Comparison of ENCODE assay signal across 8 cellular contexts in genomic region chr12:50542448-50542847, GRCh38. TPM values are rescaled to one million over a fixed set of nuclear protein-coding genes. Genes with fewer than 3 reads are reported as not detected.
DNase-seq lines count a peak whose midpoint lies in the region; ATAC-seq and TF ChIP-seq lines count a peak whose summit lies in the region.

No MANE protein-coding gene starts in this region.

- H3K36me3 ChIP-seq in esophagus squamous epithelium (no peaks in the 10 kb centered on the region), tibial artery (no peaks in the 10 kb centered on the region)

- intact Hi-C loops in esophagus squamous epithelium (cut with DNase I) = no loop called here
- intact Hi-C loops in tibial artery (cut with DNase I; ENCODE audit: low total_unique reads) = no loop called here

- H3K9me3 ChIP-seq in esophagus squamous epithelium (no peaks in the 10 kb centered on the region), tibial artery (no peaks in the 10 kb centered on the region)

- H3K27me3 ChIP-seq in esophagus squamous epithelium = no peaks in the 10 kb centered on the region
- no peaks in the 10 kb centered on the region for H3K27me3 ChIP-seq in tibial artery

- TF ChIP-seq POLR2A in esophagus squamous epithelium (IDR thresholded peaks at IDR 0.05) = no peak

- ATAC-seq in SK-N-SH treated with all-trans-retinoic acid at 6 μM for 48 hours = peak; percentile 82

- H3K4me1 ChIP-seq in esophagus squamous epithelium (peaks cover 35 to 86% (median 40%) of the 10 kb centered on the region in 3 donors), tibial artery (peaks cover 0 to 22% (median 7%) of the 10 kb centered on the region in 4 donors)

- TF ChIP-seq CTCF in esophagus squamous epithelium (IDR thresholded peaks at IDR 0.05) = no peak
- TF ChIP-seq CTCF in tibial artery (IDR thresholded peaks at IDR 0.05) = no peak

- H3K4me3 ChIP-seq in esophagus squamous epithelium (no peak overlapping the region), tibial artery (no peak overlapping the region)

- DNase-seq in stimulated activated naive CD4-positive, alpha-beta T cell treated with Interleukin-2 at 50 U/mL for 16 hours (lab: John Stamatoyannopoulos, UW) = peak; percentile 26
- DNase-seq in stimulated activated naive CD4-positive, alpha-beta T cell (lab: John Stamatoyannopoulos, UW) = no peak
- no peak for DNase-seq in esophagus squamous epithelium (lab: John Stamatoyannopoulos, UW)
- DNase-seq in AML-193 (lab: John Stamatoyannopoulos, UW) = no peak
- DNase-seq in tibial artery = no peak
- DNase-seq in DMS79 treated with DMSO at 0.1 percent for 48 hours (lab: John Stamatoyannopoulos, UW) = no peak
- no peak for DNase-seq in hepatic stellate cell (ENCODE audit: low spot score)

- H3K27ac ChIP-seq in esophagus squamous epithelium (peak overlapping the region in 3 of 4 donors; percentile 79 to 88 (median 86)), tibial artery (no peak overlapping the region)

- WGBS in esophagus squamous epithelium, 2 donors = 9 to 20% methylated on average over 1 of the region's 1 CpG

TF ChIP-seq in SK-N-SH treated with all-trans-retinoic acid at 6 μM for 48 hours, 23 proteins besides CTCF, POLR2A, EP300 and RAD21:
- no peak for TF ChIP-seq OSR1 (CRISPR knock-in tag; IDR thresholded peaks at IDR 0.05)
TF ChIP-seq in SK-N-SH treated with all-trans-retinoic acid at 6 μM for 48 hours: peak in this region for 0.

RNA-seq across cellular contexts. Expression of gene DIP2B, which starts 37.7 kb away (rescaled TPM):
- 10 to 100 TPM; 31.1 to 57.2 (median 46.5) TPM for total RNA-seq in esophagus squamous epithelium

Comparison
In these comparisons a context has a peak if more than half of its experiments do, and no peak if none do; other contexts are left out.
1. H3K27ac ChIP-seq: peak in esophagus squamous epithelium (3 of 4); none in tibial artery (0 of 2).